35 cellular contexts compared by ENCODE assay signal in genomic region chr15:56298723-56299122, GRCh38.
"Had no signal": no experiment of that assay in that cellular context is flagged by ENCODE, and none has a peak within 500 bp of the region (broad histone marks: within the 10 kb centered on the region; RNA-seq: fewer than 3 reads in every experiment).

No MANE protein-coding gene starts in this region.

- DNase-seq: Karpas-422, Kasumi-1, MG63, MM.1S, MV-4-11, NCI-H1048, NCI-H1092, NCI-H1092 treated with DMSO at 0.1 percent for 48 hours, NCI-H1105, NCI-H1105 treated with DMSO at 0.1 percent for 48 hours, NCI-H1417, NCI-H1417 treated with DMSO at 0.1 percent for 48 hours, NCI-H1436, NCI-H1436 treated with DMSO at 0.1 percent for 48 hours, NCI-H146, NCI-H1694, NCI-H1694 treated with DMSO at 0.1 percent for 48 hours, NCI-H187, NCI-H187 treated with DMSO at 0.1 percent for 48 hours, NCI-H1930, NCI-H2029, NCI-H2029 treated with DMSO at 0.1 percent for 48 hours, NCI-H2081, NCI-H2081 treated with DMSO at 0.1 percent for 48 hours, NCI-H2107, NCI-H2171, NCI-H2171 treated with DMSO at 0.1 percent for 48 hours, NCI-H2227 treated with DMSO at 0.1 percent for 48 hours, NCI-H226, NCI-H345, NCI-H446, NCI-H446 treated with DMSO at 0.1 percent for 48 hours, NCI-H510A, NCI-H510A treated with DMSO at 0.1 percent for 48 hours had no signal

- H3K9me3 ChIP-seq: MG63 had no signal

- H3K4me3 ChIP-seq: MG63 had no signal

- H3K27ac ChIP-seq: KMS-11 had no signal

- H3K27me3 ChIP-seq: MG63 had no signal

- H3K4me2 ChIP-seq: KMS-11 had no signal

- H3K36me3 ChIP-seq: MG63 had no signal

- H3K9ac ChIP-seq: KMS-11 had no signal
